13 cellular contexts compared by ENCODE assay signal in genomic region chr12:4816776-4817530, GRCh38.
"Had no signal": no experiment of that assay in that cellular context is flagged by ENCODE, and none has a peak within 500 bp of the region (broad histone marks: within the 10 kb centered on the region; RNA-seq: fewer than 3 reads in every experiment).

No MANE protein-coding gene starts in this region.

- H3K36me3 Mint-ChIP-seq: natural killer cell had no signal

- H3K27me3 ChIP-seq: tibial nerve had no signal

- H3K9me3 ChIP-seq: esophagus muscularis mucosa, tibial nerve had no signal

- H3K36me3 ChIP-seq: esophagus muscularis mucosa, tibial nerve had no signal

- DNase-seq: activated CD4-positive, alpha-beta T cell treated with anti-CD3 and anti-CD28 coated beads, Interleukin-2, amount 50 U/mL, for 1 hour; activated naive CD4-positive, alpha-beta T cell; activated naive CD8-positive, alpha-beta T cell treated with anti-CD3 and anti-CD28 coated beads, Interleukin-2, amount 10 ng/mL, durations not matched to agents 7 days and 5 days; mesendoderm; natural killer cell; stimulated activated CD4-positive, alpha-beta T cell treated with anti-CD3 and anti-CD28 coated beads, Interleukin-15, amount 100 ng/mL, for 24 hours; stimulated activated CD4-positive, alpha-beta T cell treated with anti-CD3 and anti-CD28 coated beads, Interleukin-4, amount 100 ng/mL, for 1 hour; stimulated activated naive B cell treated with anti-CD40 and anti-IgM and Interleukin-4, amounts not matched to agents 10 μg/mL and 1 μg/mL and 100 μg/mL, for 72 hours; T1000 had no signal

- H3K4me3 ChIP-seq: esophagus muscularis mucosa, skin epidermis, tibial nerve had no signal

- ATAC-seq: activated CD4-positive, CD25-positive, alpha-beta regulatory T cell treated with anti-CD3 and anti-CD28 coated beads, Interleukin-2, amount 50 U/mL, for 24 hours; natural killer cell had no signal

- H3K4me1 ChIP-seq: tibial nerve had no signal

- H3K27ac ChIP-seq: esophagus muscularis mucosa, skin epidermis, tibial nerve had no signal

- H3K4me3 Mint-ChIP-seq: natural killer cell had no signal

- H3K9me3 Mint-ChIP-seq: activated naive CD8-positive, alpha-beta T cell treated with anti-CD3 and anti-CD28 coated beads, Interleukin-2, amount 10 ng/mL, durations not matched to agents 7 days and 5 days; natural killer cell; stimulated activated naive B cell treated with anti-CD40 and anti-IgM and Interleukin-4, amounts not matched to agents 10 μg/mL and 1 μg/mL and 100 μg/mL, for 72 hours had no signal

- H3K27ac Mint-ChIP-seq: natural killer cell had no signal
